In genomic region chr15:39784638-39785037, GRCh38 we compare ENCODE assay signal across 16 cellular contexts. TPM values are rescaled to one million over a fixed set of nuclear protein-coding genes. Genes with fewer than 3 reads are reported as not detected.
DNase-seq lines count a peak whose midpoint lies in the region; ATAC-seq and TF ChIP-seq lines count a peak whose summit lies in the region.
"Had no signal": no experiment of that assay in that cellular context is flagged by ENCODE, and none has a peak within 500 bp of the region (broad histone marks: within the 10 kb centered on the region; RNA-seq: fewer than 3 reads in every experiment).

No MANE protein-coding gene starts in this region.

- no peaks in the 10 kb centered on the region for H3K27me3 ChIP-seq in KMS-11 (ENCODE audit: insufficient read depth, low read depth)
- no peaks in the 10 kb centered on the region for H3K27me3 ChIP-seq in mammary epithelial cell (ENCODE audit: insufficient read depth, low read length)
- H3K27me3 ChIP-seq in neuron (ENCODE audit: insufficient read depth, low read length) = no peaks in the 10 kb centered on the region
- H3K27me3 ChIP-seq: heart right ventricle, tibial artery had no signal

- no peaks in the 10 kb centered on the region for H3K36me3 Mint-ChIP-seq in activated CD4-positive, alpha-beta memory T cell treated with anti-CD3 and anti-CD28 coated beads for 36 hours
- H3K36me3 Mint-ChIP-seq in activated CD4-positive, alpha-beta memory T cell treated with anti-CD3 and anti-CD28 coated beads, Interleukin-2, amount 10 ng/mL, durations not matched to agents 7 days and 5 days (ENCODE audit: low read depth) = peaks cover 3% of the 10 kb centered on the region

- H3K4me3 ChIP-seq in KMS-11 (IDR thresholded peaks at IDR 0.05; ENCODE audit: insufficient read depth, low read depth, low read length) (no peak overlapping the region), mammary epithelial cell (replicated peaks in 1 of 3; ENCODE audit: insufficient read depth in 1 of 3, low read depth in 2 of 3, low read length in 3 of 3) (no peak overlapping the region), neuron (ENCODE audit: low read length) (peak overlapping the region; percentile 71)
- H3K4me3 ChIP-seq: tibial artery had no signal

- no peaks in the 10 kb centered on the region for H3K9me3 Mint-ChIP-seq in activated CD4-positive, alpha-beta memory T cell treated with anti-CD3 and anti-CD28 coated beads for 36 hours
- H3K9me3 Mint-ChIP-seq in activated CD4-positive, alpha-beta memory T cell treated with anti-CD3 and anti-CD28 coated beads, Interleukin-2, amount 10 ng/mL, durations not matched to agents 7 days and 5 days = no peaks in the 10 kb centered on the region

- peaks cover 54% of the 10 kb centered on the region for H3K4me1 Mint-ChIP-seq in activated CD4-positive, alpha-beta memory T cell treated with anti-CD3 and anti-CD28 coated beads for 36 hours (ENCODE audit: low read depth)
- peaks cover 59% of the 10 kb centered on the region for H3K4me1 Mint-ChIP-seq in activated CD4-positive, alpha-beta memory T cell treated with anti-CD3 and anti-CD28 coated beads, Interleukin-2, amount 10 ng/mL, durations not matched to agents 7 days and 5 days

- H3K9ac ChIP-seq in KMS-11 (no peak overlapping the region), mammary epithelial cell (ENCODE audit: insufficient read depth, low read length) (no peak overlapping the region)

- H3K4me2 ChIP-seq in KMS-11 (peak overlapping the region; percentile 76), mammary epithelial cell (ENCODE audit: insufficient read depth, low read depth, low read length) (peak overlapping the region; percentile 83)

- no peak for ATAC-seq in GM18868 (IDR thresholded peaks at IDR 0.05; ENCODE audit: unreplicated experiment)
- ATAC-seq: heart right ventricle, lower lobe of right lung, right cardiac atrium had no signal

- in situ Hi-C loops in mammary epithelial cell (cut with MboI; ENCODE audit: low sequenced_read_pairs in 2 of 2) = loop anchor here (5.0 to 25.0 kb wide), 2 partner anchors 88 to 178 kb away; no protein-coding TSS in a partner anchor

- H3K4me1 ChIP-seq in KMS-11 (ENCODE audit: low read depth, poor library complexity, severe bottlenecking) (peaks cover 46% of the 10 kb centered on the region), mammary epithelial cell (ENCODE audit: insufficient read depth, low read length) (peaks cover 21% of the 10 kb centered on the region), neuron (ENCODE audit: insufficient read depth, low read length) (peaks cover 37% of the 10 kb centered on the region)

- H3K79me2 ChIP-seq in KMS-11 (ENCODE audit: insufficient read depth, low read depth) (peaks cover 8% of the 10 kb centered on the region; the same call in 1 of the 2 replicates), mammary epithelial cell (ENCODE audit: insufficient read depth, low read length) (peaks cover 22% of the 10 kb centered on the region)

- WGBS in mammary epithelial cell (ENCODE audit: low coverage, missing lambda C conversion rate) = 88% methylated on average over 2 of the region's 2 CpGs

- POLR2A ChIA-PET in activated CD4-positive, alpha-beta memory T cell treated with anti-CD3 and anti-CD28 coated beads for 36 hours (lab: Charles Lee) = no interaction called here
- POLR2A ChIA-PET in activated CD4-positive, alpha-beta memory T cell treated with anti-CD3 and anti-CD28 coated beads, Interleukin-2, amount 10 ng/mL, durations not matched to agents 7 days and 5 days (lab: Charles Lee) = interaction anchor here (0.7 kb wide), 1 partner anchor 1260 kb away, joined by 3 read pairs; no protein-coding TSS in a partner anchor

- H3K27ac ChIP-seq in KMS-11 = no peak overlapping the region
- no peak overlapping the region for H3K27ac ChIP-seq in mammary epithelial cell (ENCODE audit: insufficient read depth, low read depth, low read length)
- H3K27ac ChIP-seq: lower lobe of right lung, WERI-Rb-1 had no signal

- H4K20me1 ChIP-seq in KMS-11 (ENCODE audit: insufficient read depth) (no peaks in the 10 kb centered on the region), mammary epithelial cell (ENCODE audit: insufficient read depth, low read length) (no peaks in the 10 kb centered on the region)

- H2AFZ ChIP-seq in KMS-11 (ENCODE audit: low read depth) = no peak overlapping the region
- H2AFZ ChIP-seq in mammary epithelial cell (ENCODE audit: low read depth, low read length) = no peak overlapping the region
- H2AFZ ChIP-seq in neuron (ENCODE audit: low read depth, low read length) = no peak overlapping the region

- no peak overlapping the region for H3K4me3 Mint-ChIP-seq in activated CD4-positive, alpha-beta memory T cell treated with anti-CD3 and anti-CD28 coated beads for 36 hours
- H3K4me3 Mint-ChIP-seq in activated CD4-positive, alpha-beta memory T cell treated with anti-CD3 and anti-CD28 coated beads, Interleukin-2, amount 10 ng/mL, durations not matched to agents 7 days and 5 days = no peak overlapping the region

- no peaks in the 10 kb centered on the region for H3K27me3 Mint-ChIP-seq in activated CD4-positive, alpha-beta memory T cell treated with anti-CD3 and anti-CD28 coated beads for 36 hours
- no peaks in the 10 kb centered on the region for H3K27me3 Mint-ChIP-seq in activated CD4-positive, alpha-beta memory T cell treated with anti-CD3 and anti-CD28 coated beads, Interleukin-2, amount 10 ng/mL, durations not matched to agents 7 days and 5 days

- no peaks in the 10 kb centered on the region for H3K36me3 ChIP-seq in KMS-11 (ENCODE audit: insufficient read depth)
- no peaks in the 10 kb centered on the region for H3K36me3 ChIP-seq in mammary epithelial cell (ENCODE audit: insufficient read depth, low read length)
- H3K36me3 ChIP-seq in neuron (ENCODE audit: insufficient read depth, low read length) = no peaks in the 10 kb centered on the region
- H3K36me3 ChIP-seq: heart right ventricle, lower lobe of right lung, tibial artery, WERI-Rb-1 had no signal

- no TSS peak for BruUV-seq in mammary epithelial cell (replicated peaks; lab: Mats Ljungman, UMichigan)

- dilution Hi-C loops in mammary epithelial cell (cut with HindIII; ENCODE audit: low sequenced_read_pairs) = loop anchor here (5.0 to 25.0 kb wide), 3 partner anchors 62 to 403 kb away; no protein-coding TSS in a partner anchor

- peak overlapping the region; percentile 36 for H3K27ac Mint-ChIP-seq in activated CD4-positive, alpha-beta memory T cell treated with anti-CD3 and anti-CD28 coated beads for 36 hours
- no peak overlapping the region for H3K27ac Mint-ChIP-seq in activated CD4-positive, alpha-beta memory T cell treated with anti-CD3 and anti-CD28 coated beads, Interleukin-2, amount 10 ng/mL, durations not matched to agents 7 days and 5 days

- intact Hi-C loops in activated CD4-positive, alpha-beta memory T cell treated with anti-CD3 and anti-CD28 coated beads for 36 hours (cut with micrococcal nuclease) = loop anchor here (5.0 to 10.0 kb wide), 4 partner anchors 148 to 1230 kb away; partner anchors contain the start of genes BMF, EIF2AK4 and PLCB2
- intact Hi-C loops in mammary epithelial cell (cut with micrococcal nuclease) = loop anchor here (5.0 to 10.0 kb wide), 5 partner anchors 220 to 490 kb away; partner anchors contain the start of genes BMF, BUB1B and SRP14

- DNase-seq in activated CD4-positive, alpha-beta memory T cell treated with anti-CD3 and anti-CD28 coated beads for 36 hours = no peak
- no peak for DNase-seq in activated CD4-positive, alpha-beta memory T cell treated with anti-CD3 and anti-CD28 coated beads, Interleukin-2, amount 10 ng/mL, durations not matched to agents 7 days and 5 days
- DNase-seq in mammary epithelial cell = no peak
- no peak for DNase-seq in GDM1 (lab: John Stamatoyannopoulos, UW)
- no peak for DNase-seq in DMS153 treated with DMSO at 0.1 percent for 48 hours (lab: John Stamatoyannopoulos, UW; ENCODE audit: unreplicated experiment)
- DNase-seq: AML-193; effector CD4-positive, alpha-beta T cell; heart right ventricle; KG1; lower lobe of right lung; right cardiac atrium; tibial artery; WERI-Rb-1 had no signal

- CTCF ChIA-PET in activated CD4-positive, alpha-beta memory T cell treated with anti-CD3 and anti-CD28 coated beads for 36 hours (lab: Charles Lee) = interaction anchor here (0.6 to 3.0 kb wide), 5 partner anchors 90 to 490 kb away, joined by 3 to 12 read pairs (median 5); partner anchors contain the start of genes EIF2AK4 and SRP14
- CTCF ChIA-PET in activated CD4-positive, alpha-beta memory T cell treated with anti-CD3 and anti-CD28 coated beads, Interleukin-2, amount 10 ng/mL, durations not matched to agents 7 days and 5 days (lab: Charles Lee) = interaction anchor here (1.0 to 1.7 kb wide), 3 partner anchors 10 to 494 kb away, joined by 3 to 4 read pairs (median 3); no protein-coding TSS in a partner anchor
- CTCF ChIA-PET in mammary epithelial cell (lab: Charles Lee; ENCODE audit: low non-redundant PET) = interaction anchor here (0.7 kb wide), 1 partner anchor 89 kb away, joined by 3 read pairs; no protein-coding TSS in a partner anchor

- no peak for TF ChIP-seq CTCF in KMS-11 (conservative IDR thresholded peaks at IDR 0.05; ENCODE audit: low read depth, low read length)
- TF ChIP-seq CTCF in mammary epithelial cell (conservative IDR thresholded peaks at IDR 0.05 in 1 of 2, IDR thresholded peaks at IDR 0.05 in 1 of 2; ENCODE audit: extremely low read depth in 1 of 2, insufficient read depth in 1 of 2, low read depth in 1 of 2, low read length in 2 of 2) = no peak

- H3K9me3 ChIP-seq in mammary epithelial cell (replicated peaks; ENCODE audit: insufficient read depth, low read length) = no peaks in the 10 kb centered on the region
- H3K9me3 ChIP-seq in neuron (ENCODE audit: low read length) = no peaks in the 10 kb centered on the region
- H3K9me3 ChIP-seq: heart right ventricle, lower lobe of right lung, tibial artery had no signal

RNA-seq across cellular contexts. Expression of gene FSIP1, which starts 2.0 kb away (rescaled TPM):
- total RNA-seq in activated CD4-positive, alpha-beta memory T cell treated with anti-CD3 and anti-CD28 coated beads for 36 hours = under 1 TPM; 0.29 to 0.68 TPM
- under 1 TPM; 0.58 to 0.88 TPM for total RNA-seq in activated CD4-positive, alpha-beta memory T cell treated with anti-CD3 and anti-CD28 coated beads, Interleukin-2, amount 10 ng/mL, durations not matched to agents 7 days and 5 days
- total RNA-seq in mammary epithelial cell = 1 to 10 TPM; 3.6 to 3.8 TPM
- polyA plus RNA-seq in mammary epithelial cell = 1.2 TPM
- polyA minus RNA-seq in mammary epithelial cell = not detected
